ENCODE assay signal across 12 cellular contexts in genomic region chr15:31296304-31297220, GRCh38. TPM values are rescaled to one million over a fixed set of nuclear protein-coding genes. Genes with fewer than 3 reads are reported as not detected.
DNase-seq lines count a peak whose midpoint lies in the region; ATAC-seq, FAIRE-seq and TF ChIP-seq lines count a peak whose summit lies in the region.
"Had no signal": no experiment of that assay in that cellular context is flagged by ENCODE, and none has a peak within 500 bp of the region (broad histone marks: within the 10 kb centered on the region; RNA-seq: fewer than 3 reads in every experiment).

No MANE protein-coding gene starts in this region.

- H3K4me1 ChIP-seq in right cardiac atrium (ENCODE audit: control insufficient read depth, insufficient read depth, low read length): peaks cover 8% of the 10 kb centered on the region
- H3K4me1 ChIP-seq in left ventricle myocardium inferior: peaks cover 40% of the 10 kb centered on the region
- peaks cover 7 to 24% of the 10 kb centered on the region in 2 experiments; a peak in 4 of 5 replicates for H3K4me1 ChIP-seq in K562 (replicated peaks in 1 of 2; ENCODE audit: control insufficient read depth in 2 of 2, insufficient read depth in 2 of 2, low read length in 2 of 2)
- peaks cover 23% of the 10 kb centered on the region for H3K4me1 ChIP-seq in lower lobe of right lung

- no TSS peak for BruUV-seq in K562 (replicated peaks; lab: Mats Ljungman, UMichigan)

- H4K20me1 ChIP-seq in K562 (replicated peaks; ENCODE audit: control insufficient read depth, insufficient read depth, low read length): 0 out of 2 replicates have a peak, but pooled peaks cover 7% of the 10 kb centered on the region

- ATAC-seq in right cardiac atrium: peak; percentile 16 to 33
- no peak; the same call in 2 of the 3 replicates for ATAC-seq in K562
- peak; percentile 77 to 84 for ATAC-seq in lower lobe of right lung
- ATAC-seq in HG03565 (IDR thresholded peaks at IDR 0.05; ENCODE audit: unreplicated experiment): no peak
- ATAC-seq in T-helper 17 cell: no peak
- ATAC-seq in HG02798 (IDR thresholded peaks at IDR 0.05; ENCODE audit: poor library complexity, unreplicated experiment): no peak
- ATAC-seq in GM18861 (IDR thresholded peaks at IDR 0.05; ENCODE audit: unreplicated experiment): no peak
- ATAC-seq: stimulated activated effector memory CD8-positive, alpha-beta T cell treated with anti-CD3 and anti-CD28 coated beads, Interleukin-12 subunit alpha, Interleukin-12 subunit beta, amount 100 ng/mL, for 72 hours had no signal

- POLR2A ChIA-PET in K562 (lab: Yijun Ruan, JAX): no interaction called here

- peaks cover 3% of the 10 kb centered on the region for H3K9me1 ChIP-seq in K562 (ENCODE audit: control insufficient read depth, insufficient read depth, low read length)

- peak in 1 of 3 donors; percentile 40 for DNase-seq in right cardiac atrium
- DNase-seq in left ventricle myocardium inferior: no peak
- no peak for DNase-seq in K562 (ENCODE audit: extremely low read depth in 1 of 4, low spot score in 3 of 4)
- peak; percentile 76 for DNase-seq in lower lobe of right lung
- DNase-seq in T-helper 17 cell: no peak
- DNase-seq: cerebellar nuclear complex had no signal

- no peak overlapping the region for H3K27ac Mint-ChIP-seq in T-helper 17 cell
- H3K27ac Mint-ChIP-seq: stimulated activated effector memory CD8-positive, alpha-beta T cell treated with anti-CD3 and anti-CD28 coated beads, Interleukin-12 subunit alpha, Interleukin-12 subunit beta, amount 100 ng/mL, for 72 hours had no signal

- TF ChIP-seq CTCF in left ventricle myocardium inferior (IDR thresholded peaks at IDR 0.05; ENCODE audit: borderline replicate concordance) (no peak), K562 (IDR thresholded peaks at IDR 0.05 in 2 of 3, conservative IDR thresholded peaks at IDR 0.05 in 1 of 3; ENCODE audit: insufficient read depth in 2 of 3, low read depth in 1 of 3, low read length in 3 of 3) (no peak), lower lobe of right lung (IDR thresholded peaks at IDR 0.05) (no peak)

- H3K36me3 ChIP-seq in left ventricle myocardium inferior (no peaks in the 10 kb centered on the region), K562 (ENCODE audit: control insufficient read depth, insufficient read depth, low read length) (no peaks in the 10 kb centered on the region), lower lobe of right lung (no peaks in the 10 kb centered on the region)
- H3K36me3 ChIP-seq: SJCRH30 had no signal

- peaks cover 22% of the 10 kb centered on the region for H3K27me3 Mint-ChIP-seq in T-helper 17 cell

- no peak for TF ChIP-seq RAD21 in K562 (CRISPR knock-in tag; conservative IDR thresholded peaks at IDR 0.05 in 1 of 2, IDR thresholded peaks at IDR 0.05 in 1 of 2)

- TF ChIP-seq POLR2A in K562 (conservative IDR thresholded peaks at IDR 0.05): no peak

- in situ Hi-C loops in K562 (cut with MboI): no loop called here

- H3K4me2 ChIP-seq in K562 (ENCODE audit: insufficient read depth, low read length): no peak overlapping the region

- H3K27me3 ChIP-seq in right cardiac atrium (ENCODE audit: control insufficient read depth, insufficient read depth) (no peaks in the 10 kb centered on the region), left ventricle myocardium inferior (ENCODE audit: low read depth) (no peaks in the 10 kb centered on the region), K562 (ENCODE audit: control insufficient read depth in 2 of 2, insufficient read depth in 2 of 2, low read length in 2 of 2) (peaks cover 10 to 28% of the 10 kb centered on the region in 2 experiments; a peak in 4 of 5 replicates), lower lobe of right lung (ENCODE audit: low read depth) (no peaks in the 10 kb centered on the region)
- H3K27me3 ChIP-seq: SJCRH30 had no signal

- H3K4me3 Mint-ChIP-seq in T-helper 17 cell: no peak overlapping the region
- H3K4me3 Mint-ChIP-seq: CD14-positive monocyte; stimulated activated effector memory CD8-positive, alpha-beta T cell treated with anti-CD3 and anti-CD28 coated beads, Interleukin-12 subunit alpha, Interleukin-12 subunit beta, amount 100 ng/mL, for 72 hours had no signal

- H3K27ac ChIP-seq in right cardiac atrium (ENCODE audit: low read length) (no peak overlapping the region), left ventricle myocardium inferior (replicated peaks) (no peak overlapping the region), K562 (ENCODE audit: extremely low read depth, low read depth, low read length) (no peak overlapping the region), lower lobe of right lung (no peak overlapping the region)
- H3K27ac ChIP-seq: SJCRH30 had no signal

- intact Hi-C loops in right cardiac atrium (cut with DNase I) (no loop called here), left ventricle myocardium inferior (cut with micrococcal nuclease) (no loop called here), K562 (cut with micrococcal nuclease) (no loop called here), lower lobe of right lung (cut with DNase I) (no loop called here)

- WGBS in right cardiac atrium: 53% methylated on average over 9 of the region's 9 CpGs
- WGBS in K562 (ENCODE audit: insufficient coverage, low coverage, missing lambda C conversion rate): 0% methylated on average over 9 of the region's 9 CpGs

- no peak for TF ChIP-seq EP300 in K562 (IDR thresholded peaks at IDR 0.05; ENCODE audit: low read length)

- no peak for FAIRE-seq in K562 (lab: Jason Lieb, UNC)

- H3K9me3 ChIP-seq in right cardiac atrium (ENCODE audit: control insufficient read depth, low read length) (no peaks in the 10 kb centered on the region), left ventricle myocardium inferior (replicated peaks) (no peaks in the 10 kb centered on the region), K562 (replicated peaks; ENCODE audit: control insufficient read depth, insufficient read depth, low read depth, low read length) (no peaks in the 10 kb centered on the region), lower lobe of right lung (no peaks in the 10 kb centered on the region), T-helper 17 cell (ENCODE audit: control insufficient read depth, low read length, poor library complexity, severe bottlenecking) (no peaks in the 10 kb centered on the region)
- H3K9me3 ChIP-seq: SJCRH30 had no signal

- no peaks in the 10 kb centered on the region for H3K79me2 ChIP-seq in K562 (ENCODE audit: control insufficient read depth, insufficient read depth, low read length)

- H2AFZ ChIP-seq in K562 (ENCODE audit: low read depth, low read length): no peak overlapping the region

- CTCF ChIA-PET in K562 (lab: Yijun Ruan, JAX; ENCODE audit: low intra/inter-chr PET ratio): no interaction called here

- H3K4me3 ChIP-seq in right cardiac atrium (ENCODE audit: low read length): no peak overlapping the region
- no peak overlapping the region for H3K4me3 ChIP-seq in left ventricle myocardium inferior
- no peak overlapping the region for H3K4me3 ChIP-seq in K562
- no peak overlapping the region for H3K4me3 ChIP-seq in lower lobe of right lung
- H3K4me3 ChIP-seq: SJCRH30 had no signal

- peaks cover 3% of the 10 kb centered on the region for H3K36me3 Mint-ChIP-seq in T-helper 17 cell (ENCODE audit: low read depth)
- H3K36me3 Mint-ChIP-seq: CD14-positive monocyte had no signal

- peaks cover 8% of the 10 kb centered on the region for H3K4me1 Mint-ChIP-seq in T-helper 17 cell

- H3K9ac ChIP-seq in K562 (ENCODE audit: insufficient read depth in 1 of 2, low read depth in 2 of 2, low read length in 2 of 2): no peak overlapping the region

TF ChIP-seq in K562, 482 proteins besides CTCF, POLR2A, EP300 and RAD21 (continues in another document):
- TF ChIP-seq TRIM25 (IDR thresholded peaks at IDR 0.05; ENCODE audit: borderline replicate concordance) (no peak), CEBPB (tag; IDR thresholded peaks at IDR 0.05) (peak; percentile 49; the same call in 1 of the 2 replicates), JUN (IDR thresholded peaks at IDR 0.05; ENCODE audit: borderline replicate concordance, low read depth, low read length) (no peak), JUN (CRISPR knock-in tag; IDR thresholded peaks at IDR 0.05; ENCODE audit: borderline replicate concordance) (no peak)

RNA-seq across cellular contexts. Expression of gene KLF13, which starts 30.1 kb away (rescaled TPM):
- total RNA-seq in right cardiac atrium (100 to 1,000 TPM in 2 of 4 donors, 10 to 100 TPM in 2; 42.3 to 108 (median 88.2) TPM), left ventricle myocardium inferior (62.3 TPM), K562 (2014; rRNA removed) (6.4 and 6.5 TPM in 2 replicates), K562 (2014; rRNA removed; fragmentation: Illumina TruSeq; extraction: Trizol) (8.1 and 9.6 TPM in 2 replicates), K562 (2015; rRNA removed; fragmentation: Illumina TruSeq; extraction: Trizol) (4.5 and 6.1 TPM in 2 replicates), K562 (2021) (10.5 and 13.6 TPM in 2 replicates), lower lobe of right lung (178 TPM), T-helper 17 cell (100 to 1,000 TPM; 184 to 226 TPM)
- polyA plus RNA-seq in right cardiac atrium (52.7 TPM), K562 (2011; rRNA removed) (4.1 and 4.8 TPM in 2 replicates), K562 (2014; fragmentation: Illumina TruSeq; extraction: Trizol) (5.9 TPM in 2 replicates), K562 (2014; fragmentation: Nextera tagmentation; extraction: Ambion mirVana) (1 to 10 TPM; 1.8 to 2.2 TPM), K562 (2014; rRNA removed) (3.0 and 3.3 TPM in 2 replicates)
- 3.0 and 4.1 TPM in 2 replicates for total RNA-seq in K562 (2011; cell fraction: chromatin; rRNA removed; ENCODE audit: low replicate concordance)
- total RNA-seq in K562 (2011; cell fraction: nucleolus; rRNA removed): 3.0 and 4.2 TPM in 2 replicates
- 6.4 and 7.3 TPM in 2 replicates for total RNA-seq in K562 (2011; cell fraction: nucleoplasm; rRNA removed)
- 2.1 and 2.7 TPM in 2 replicates for polyA plus RNA-seq in K562 (2011; cell fraction: cytosol; rRNA removed)
- polyA plus RNA-seq in K562 (2011; cell fraction: nucleus; rRNA removed): 1.3 and 2.2 TPM in 2 replicates
- 6.4 and 7.3 TPM in 2 replicates for polyA plus RNA-seq in K562 (2012)
- polyA minus RNA-seq in K562 (2011; rRNA and poly(A)+ RNA removed): 4.6 and 5.4 TPM in 2 replicates
- 3.5 and 4.4 TPM in 2 replicates for polyA minus RNA-seq in K562 (2011; cell fraction: cytosol; rRNA and poly(A)+ RNA removed)
- 1.00 and 1.3 TPM in 2 replicates for polyA minus RNA-seq in K562 (2011; cell fraction: nucleus; rRNA and poly(A)+ RNA removed)

Comparison
In these comparisons a context has a peak if more than half of its experiments do, and no peak if none do; other contexts are left out.
1. ATAC-seq: peak in right cardiac atrium (2 of 2) and lower lobe of right lung (2 of 2); none in K562 (single experiment), HG03565 (single experiment), T-helper 17 cell (single experiment), HG02798 (single experiment) and GM18861 (single experiment).